In genomic region chr16:49531425-49531824, GRCh38 we compare ENCODE assay signal across 17 cellular contexts.
A peak's percentile ranks its signal among the peaks of the same experiment; 100 is the strongest.
DNase-seq lines count a peak whose midpoint lies in the region; ATAC-seq and TF ChIP-seq lines count a peak whose summit lies in the region.
"Had no signal": no experiment of that assay in that cellular context is flagged by ENCODE, and none has a peak within 500 bp of the region (broad histone marks: within the 10 kb centered on the region; RNA-seq: fewer than 3 reads in every experiment).

No MANE protein-coding gene starts in this region.

- TF ChIP-seq CTCF in nephron progenitor cell (IDR thresholded peaks at IDR 0.05) (no peak), type B pancreatic cell (conservative IDR thresholded peaks at IDR 0.05) (no peak)

- ATAC-seq in GM18861 (IDR thresholded peaks at IDR 0.05; ENCODE audit: unreplicated experiment): no peak

- H3K27me3 Mint-ChIP-seq in nephron progenitor cell (ENCODE audit: low read depth, poor library complexity) (peaks cover 3% of the 10 kb centered on the region), type B pancreatic cell (peaks cover 42% of the 10 kb centered on the region)

- H3K36me3 Mint-ChIP-seq in nephron progenitor cell (ENCODE audit: low read depth) (no peaks in the 10 kb centered on the region), type B pancreatic cell (peaks cover 3% of the 10 kb centered on the region)
- H3K36me3 Mint-ChIP-seq: CD4-positive, alpha-beta memory T cell had no signal

- H3K9me3 Mint-ChIP-seq in nephron progenitor cell (no peaks in the 10 kb centered on the region), type B pancreatic cell (no peaks in the 10 kb centered on the region)
- H3K9me3 Mint-ChIP-seq: CD14-positive monocyte; CD4-positive, alpha-beta memory T cell; GM23338 had no signal

- peaks cover 94% of the 10 kb centered on the region for H3K4me1 Mint-ChIP-seq in nephron progenitor cell
- peaks cover 72% of the 10 kb centered on the region for H3K4me1 Mint-ChIP-seq in type B pancreatic cell (ENCODE audit: unreplicated experiment)

- peak overlapping the region; percentile 37 for H3K4me3 Mint-ChIP-seq in nephron progenitor cell
- peak overlapping the region; percentile 12 for H3K4me3 Mint-ChIP-seq in type B pancreatic cell
- H3K4me3 Mint-ChIP-seq: CD14-positive monocyte; CD4-positive, alpha-beta memory T cell; GM23338 had no signal

- H3K27ac Mint-ChIP-seq in nephron progenitor cell: no peak overlapping the region
- H3K27ac Mint-ChIP-seq in type B pancreatic cell: no peak overlapping the region
- H3K27ac Mint-ChIP-seq: CD4-positive, alpha-beta memory T cell had no signal

- DNase-seq in NCI-H146 (lab: John Stamatoyannopoulos, UW) (peak; percentile 58), SK-N-DZ (ENCODE audit: low spot score) (peak; percentile 35), nephron progenitor cell (no peak), type B pancreatic cell (ENCODE audit: extremely low spot score, unreplicated experiment) (no peak), germinal center (ENCODE audit: low spot score) (no peak)
- no peak for DNase-seq in activated CD4-positive, alpha-beta T cell treated with anti-CD3 and anti-CD28 coated beads for 1 hour
- DNase-seq: ACHN, BE2C, DMS153, DMS79, GDM1, HCEC 1CT, IMR-90 had no signal

Comparison
In these comparisons a context has a peak if more than half of its experiments do, and no peak if none do; other contexts are left out.
1. DNase-seq: peak in NCI-H146 (single experiment) and SK-N-DZ (single experiment); none in nephron progenitor cell (single experiment), type B pancreatic cell (single experiment), activated CD4-positive, alpha-beta T cell treated with anti-CD3 and anti-CD28 coated beads for 1 hour (single experiment) and germinal center (single experiment).